Comparison of ENCODE assay signal across 27 cellular contexts in the genomic region with DNA sequence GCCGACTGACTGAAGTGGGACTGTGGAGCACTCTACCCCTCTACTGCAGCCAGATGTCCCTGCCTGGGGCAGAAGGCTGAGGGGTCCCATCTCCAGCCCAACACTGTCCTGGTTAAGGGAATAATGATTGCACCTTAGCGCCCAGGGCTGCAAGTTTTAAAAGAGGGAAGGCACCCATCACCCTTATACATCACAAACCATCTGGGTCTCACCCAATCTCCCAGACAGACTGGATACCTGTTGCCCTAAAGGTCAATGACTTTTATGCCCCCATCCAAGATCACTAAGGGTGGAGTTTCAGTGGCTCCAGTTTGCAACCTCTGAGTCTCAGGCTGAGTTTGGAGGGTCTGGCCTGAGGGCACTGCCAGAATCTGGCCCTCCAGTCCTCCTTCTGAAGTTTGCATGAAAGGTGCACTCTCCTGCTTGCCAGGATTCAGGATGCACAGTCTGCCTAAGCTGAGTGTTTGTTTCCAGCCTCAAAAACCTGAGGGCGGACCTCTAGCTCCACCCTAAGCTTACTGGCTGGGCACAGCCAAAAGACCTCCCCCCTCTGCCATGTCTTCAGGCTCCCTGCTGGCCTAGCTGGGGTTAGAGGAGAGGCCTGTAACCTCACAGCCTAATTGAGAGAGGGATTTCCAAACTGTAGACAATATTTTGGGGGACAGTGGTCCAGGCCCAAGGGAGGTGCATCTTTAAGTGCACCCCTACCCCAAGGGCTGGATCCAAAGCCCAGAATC. TPM values are rescaled to one million over a fixed set of nuclear protein-coding genes. Genes with fewer than 3 reads are reported as not detected.
DNase-seq lines count a peak whose midpoint lies in the region; ATAC-seq, FAIRE-seq and TF ChIP-seq lines count a peak whose summit lies in the region.
"Had no signal": no experiment of that assay in that cellular context is flagged by ENCODE, and none has a peak within 500 bp of the region (broad histone marks: within the 10 kb centered on the region; RNA-seq: fewer than 3 reads in every experiment).

No MANE protein-coding gene starts in this region.

- no peak for DNase-seq in activated CD4-positive, alpha-beta T cell treated with anti-CD3 and anti-CD28 coated beads, Interleukin-2, amount 10 ng/mL, durations not matched to agents 24 days and 14 days
- DNase-seq in activated CD4-positive, alpha-beta T cell treated with anti-CD3 and anti-CD28 coated beads, Interleukin-2, amount 50 U/mL, for 4 hours: no peak
- DNase-seq in ecto neural progenitor cell (ENCODE audit: low spot score) (peak; percentile 48), type B pancreatic cell (ENCODE audit: extremely low spot score, unreplicated experiment) (no peak), HK-2 (ENCODE audit: unreplicated experiment) (no peak), H54 (ENCODE audit: insufficient read length, low spot score) (no peak)
- DNase-seq: activated CD8-positive, alpha-beta T cell treated with anti-CD3 and anti-CD28 coated beads for 36 hours; activated gamma-delta T cell treated with Interleukin-2 at 50 U/mL for 16 hours; activated T-cell treated with anti-CD3 and anti-CD28 coated beads for 4 hours; amniotic stem cell; DMS79 treated with DMSO at 0.1 percent for 48 hours; left cardiac atrium; naive thymus-derived CD8-positive, alpha-beta T cell; NCI-H1092; NCI-H187 treated with DMSO at 0.1 percent for 48 hours; posterior cingulate gyrus; stimulated activated CD4-positive, alpha-beta T cell treated with anti-CD3 and anti-CD28 coated beads, Interleukin-12 subunit alpha, Interleukin-12 subunit beta, amount 100 ng/mL, for 4 hours; stimulated activated naive CD8-positive, alpha-beta T cell treated with anti-CD3 and anti-CD28 coated beads, Interleukin-15, amount 100 ng/mL, for 72 hours; trophoblast cell had no signal

- FAIRE-seq in H54 (lab: Jason Lieb, UNC): no peak
- FAIRE-seq: GM12878, TTC549 had no signal

- peaks cover 84% of the 10 kb centered on the region for H3K27me3 Mint-ChIP-seq in activated CD4-positive, alpha-beta T cell treated with anti-CD3 and anti-CD28 coated beads, Interleukin-2, amount 10 ng/mL, durations not matched to agents 24 days and 14 days
- peaks cover 100% of the 10 kb centered on the region for H3K27me3 Mint-ChIP-seq in nephron (ENCODE audit: low read depth)
- H3K27me3 Mint-ChIP-seq in type B pancreatic cell: peaks cover 80% of the 10 kb centered on the region

- ATAC-seq in GM18870 (IDR thresholded peaks at IDR 0.05; ENCODE audit: unreplicated experiment): no peak
- ATAC-seq: activated CD8-positive, alpha-beta T cell treated with anti-CD3 and anti-CD28 coated beads for 36 hours; GM12878; left cardiac atrium; naive thymus-derived CD8-positive, alpha-beta T cell; stimulated activated naive CD8-positive, alpha-beta T cell treated with anti-CD3 and anti-CD28 coated beads, Interleukin-15, amount 100 ng/mL, for 72 hours had no signal

- no peak for TF ChIP-seq CTCF in nephron (IDR thresholded peaks at IDR 0.05; ENCODE audit: unreplicated experiment in 3 of 3)
- no peak for TF ChIP-seq CTCF in type B pancreatic cell (conservative IDR thresholded peaks at IDR 0.05)

- no peaks in the 10 kb centered on the region for H3K9me3 Mint-ChIP-seq in activated CD4-positive, alpha-beta T cell treated with anti-CD3 and anti-CD28 coated beads, Interleukin-2, amount 10 ng/mL, durations not matched to agents 24 days and 14 days
- H3K9me3 Mint-ChIP-seq in nephron: no peaks in the 10 kb centered on the region
- H3K9me3 Mint-ChIP-seq in type B pancreatic cell: no peaks in the 10 kb centered on the region
- H3K9me3 Mint-ChIP-seq: activated CD8-positive, alpha-beta T cell treated with anti-CD3 and anti-CD28 coated beads for 36 hours; naive thymus-derived CD8-positive, alpha-beta T cell; stimulated activated naive CD8-positive, alpha-beta T cell treated with anti-CD3 and anti-CD28 coated beads, Interleukin-15, amount 100 ng/mL, for 72 hours had no signal

- peaks cover 6% of the 10 kb centered on the region for H3K4me1 Mint-ChIP-seq in activated CD4-positive, alpha-beta T cell treated with anti-CD3 and anti-CD28 coated beads, Interleukin-2, amount 10 ng/mL, durations not matched to agents 24 days and 14 days
- H3K4me1 Mint-ChIP-seq in nephron (peaks cover 37% of the 10 kb centered on the region), type B pancreatic cell (ENCODE audit: unreplicated experiment) (peaks cover 20% of the 10 kb centered on the region)

- intact Hi-C loops in activated CD4-positive, alpha-beta T cell treated with anti-CD3 and anti-CD28 coated beads, Interleukin-2, amount 10 ng/mL, durations not matched to agents 24 days and 14 days (cut with micrococcal nuclease): loop anchor here (1.0 to 10.0 kb wide), 3 partner anchors 295 to 1265 kb away; a partner anchor contains a TSS

- peaks cover 3% of the 10 kb centered on the region for H3K36me3 Mint-ChIP-seq in activated CD4-positive, alpha-beta T cell treated with anti-CD3 and anti-CD28 coated beads, Interleukin-2, amount 10 ng/mL, durations not matched to agents 24 days and 14 days (ENCODE audit: low read depth)
- peaks cover 11% of the 10 kb centered on the region for H3K36me3 Mint-ChIP-seq in nephron (ENCODE audit: low read depth)
- peaks cover 3% of the 10 kb centered on the region for H3K36me3 Mint-ChIP-seq in type B pancreatic cell
- H3K36me3 Mint-ChIP-seq: naive thymus-derived CD8-positive, alpha-beta T cell had no signal

- H3K4me3 Mint-ChIP-seq in activated CD4-positive, alpha-beta T cell treated with anti-CD3 and anti-CD28 coated beads, Interleukin-2, amount 10 ng/mL, durations not matched to agents 24 days and 14 days: no peak overlapping the region
- H3K4me3 Mint-ChIP-seq in nephron (peak overlapping the region; percentile 86 to 99 (median 94)), type B pancreatic cell (peak overlapping the region; percentile 96)
- H3K4me3 Mint-ChIP-seq: activated CD8-positive, alpha-beta T cell treated with anti-CD3 and anti-CD28 coated beads for 36 hours; stimulated activated naive CD8-positive, alpha-beta T cell treated with anti-CD3 and anti-CD28 coated beads, Interleukin-15, amount 100 ng/mL, for 72 hours had no signal

- TF ChIP-seq POLR2A in H54 (IDR thresholded peaks at IDR 0.05; ENCODE audit: low read depth, low read length): no peak

- H3K27ac Mint-ChIP-seq in activated CD4-positive, alpha-beta T cell treated with anti-CD3 and anti-CD28 coated beads, Interleukin-2, amount 10 ng/mL, durations not matched to agents 24 days and 14 days: peak overlapping the region; percentile 58
- peak overlapping the region in 2 of 3 experiments; percentile 99 for H3K27ac Mint-ChIP-seq in nephron
- H3K27ac Mint-ChIP-seq in type B pancreatic cell: no peak overlapping the region
- H3K27ac Mint-ChIP-seq: activated CD8-positive, alpha-beta T cell treated with anti-CD3 and anti-CD28 coated beads for 36 hours; naive thymus-derived CD8-positive, alpha-beta T cell; stimulated activated naive CD8-positive, alpha-beta T cell treated with anti-CD3 and anti-CD28 coated beads, Interleukin-15, amount 100 ng/mL, for 72 hours had no signal

RNA-seq across cellular contexts. Expression of a gene that starts 2.5 kb away (rescaled TPM):
- not detected in 2 replicates for total RNA-seq in activated CD4-positive, alpha-beta T cell treated with anti-CD3 and anti-CD28 coated beads, Interleukin-2, amount 10 ng/mL, durations not matched to agents 24 days and 14 days
- 24.7 and 29.9 TPM in 2 replicates for total RNA-seq in type B pancreatic cell (ENCODE audit: low replicate concordance)
- total RNA-seq: activated CD8-positive, alpha-beta T cell treated with anti-CD3 and anti-CD28 coated beads for 36 hours; fibroblast of lung; GM12878; naive thymus-derived CD8-positive, alpha-beta T cell; right lobe of liver; RPMI7951; T-helper 1 cell treated with Interleukin-12 subunit alpha and Interleukin-12 subunit beta and Interleukin-4 antibody, amounts not matched to agents 30 ng/mL and 1 ng/mL, for 36 hours had no signal

Comparison
In these comparisons a context has a peak if more than half of its experiments do, and no peak if none do; other contexts are left out.
1. RNA of a gene that starts 2.5 kb away (total RNA-seq): 24.7 to 29.9 TPM in type B pancreatic cell; not detected in activated CD4-positive, alpha-beta T cell treated with anti-CD3 and anti-CD28 coated beads, Interleukin-2, amount 10 ng/mL, durations not matched to agents 24 days and 14 days; every median in the first group is over 10 times any median in the second.